20 cellular contexts compared by ENCODE assay signal in genomic region chr14:31442284-31442683, GRCh38. TPM values are rescaled to one million over a fixed set of nuclear protein-coding genes. Genes with fewer than 3 reads are reported as not detected.
A peak's percentile ranks its signal among the peaks of the same experiment; 100 is the strongest.
DNase-seq lines count a peak whose midpoint lies in the region; ATAC-seq, FAIRE-seq and TF ChIP-seq lines count a peak whose summit lies in the region.
"Had no signal": no experiment of that assay in that cellular context is flagged by ENCODE, and none has a peak within 500 bp of the region (broad histone marks: within the 10 kb centered on the region; RNA-seq: fewer than 3 reads in every experiment).

No MANE protein-coding gene starts in this region.

- no peak overlapping the region for H3K9ac ChIP-seq in IMR-90 (ENCODE audit: low read depth, low read length)

- no peak overlapping the region for H3K23ac ChIP-seq in IMR-90 (ENCODE audit: low read depth, low read length)

- dilution Hi-C loops in IMR-90 (cut with HindIII; ENCODE audit: low sequenced_read_pairs, unreplicated experiment) = no loop called here

- no peak overlapping the region for H3K14ac ChIP-seq in IMR-90 (replicated peaks; ENCODE audit: low read depth, low read length)

- intact Hi-C loops in IMR-90 (cut with micrococcal nuclease) = no loop called here
- intact Hi-C loops in gastrocnemius medialis (cut with DNase I; ENCODE audit: low total_unique reads) = no loop called here

- H3K27me3 Mint-ChIP-seq in osteocyte (ENCODE audit: unreplicated experiment) = no peaks in the 10 kb centered on the region

- TF ChIP-seq POLR2A in A549 (IDR thresholded peaks at IDR 0.05; ENCODE audit: low read length) = no peak
- TF ChIP-seq POLR2A in IMR-90 (IDR thresholded peaks at IDR 0.05; ENCODE audit: low read depth, low read length) = no peak
- no peak for TF ChIP-seq POLR2A in gastrocnemius medialis (IDR thresholded peaks at IDR 0.05)
- TF ChIP-seq POLR2A in GM12891 (IDR thresholded peaks at IDR 0.05; ENCODE audit: low read depth, low read length) = no peak

- H2AK9ac ChIP-seq in IMR-90 (replicated peaks; ENCODE audit: low read depth, low read length, poor library complexity) = no peak overlapping the region

- no peaks in the 10 kb centered on the region for H3K27me3 ChIP-seq in IMR-90 (ENCODE audit: control insufficient read depth, insufficient read depth, low read length)
- no peaks in the 10 kb centered on the region for H3K27me3 ChIP-seq in brain microvascular endothelial cell (replicated peaks)
- no peaks in the 10 kb centered on the region for H3K27me3 ChIP-seq in gastrocnemius medialis

- H3K27ac ChIP-seq in A549 = peak overlapping the region; percentile 82 to 87
- H3K27ac ChIP-seq in IMR-90 (ENCODE audit: insufficient read depth, low read length) = no peak overlapping the region; the same call in 1 of the 2 replicates
- H3K27ac ChIP-seq in brain microvascular endothelial cell = peak overlapping the region; percentile 53
- no peak overlapping the region for H3K27ac ChIP-seq in gastrocnemius medialis
- H3K27ac ChIP-seq: C4-2B had no signal

- peaks cover 40% of the 10 kb centered on the region for H3K4me1 ChIP-seq in A549
- peaks cover 2% of the 10 kb centered on the region; the same call in 1 of the 2 replicates for H3K4me1 ChIP-seq in IMR-90 (ENCODE audit: control insufficient read depth, insufficient read depth, low read length)
- H3K4me1 ChIP-seq in gastrocnemius medialis = no peaks in the 10 kb centered on the region

- in situ Hi-C loops in IMR-90 (cut with MboI; ENCODE audit: low sequenced_read_pairs) (no loop called here), brain microvascular endothelial cell (cut with HindIII; ENCODE audit: low pct_ligation_motif_present, low sequenced_read_pairs) (no loop called here), gastrocnemius medialis (cut with MboI; ENCODE audit: low sequenced_read_pairs in 4 of 4) (no loop called here)

- H2AK5ac ChIP-seq in IMR-90 (ENCODE audit: low read depth, low read length) = no peak overlapping the region

- TF ChIP-seq EP300 in A549 (IDR thresholded peaks at IDR 0.05) = no peak

- H3K56ac ChIP-seq in IMR-90 (ENCODE audit: extremely low read depth, insufficient read depth, low read length) = no peak overlapping the region

- H3K36me3 ChIP-seq in IMR-90 (ENCODE audit: control insufficient read depth, insufficient read depth, low read length) = 0 out of 2 replicates have a peak, but pooled peaks cover 2% of the 10 kb centered on the region
- H3K36me3 ChIP-seq in brain microvascular endothelial cell (replicated peaks) = no peaks in the 10 kb centered on the region
- no peaks in the 10 kb centered on the region for H3K36me3 ChIP-seq in gastrocnemius medialis

- TF ChIP-seq CTCF in A549 (IDR thresholded peaks at IDR 0.05) = no peak
- TF ChIP-seq CTCF in IMR-90 (conservative IDR thresholded peaks at IDR 0.05; ENCODE audit: low read depth, low read length) = no peak
- no peak for TF ChIP-seq CTCF in brain microvascular endothelial cell (IDR thresholded peaks at IDR 0.05; ENCODE audit: low read depth, low read length, missing control alignments)
- no peak for TF ChIP-seq CTCF in osteocyte (IDR thresholded peaks at IDR 0.05)
- TF ChIP-seq CTCF in gastrocnemius medialis (IDR thresholded peaks at IDR 0.05 in 4 of 5, conservative IDR thresholded peaks at IDR 0.05 in 1 of 5) = no peak

- FAIRE-seq in A549 (lab: Jason Lieb, UNC) (no peak), GM12891 (lab: Jason Lieb, UNC) (no peak)
- FAIRE-seq: A204.1, GM12892 had no signal

- no peak overlapping the region for H4K8ac ChIP-seq in IMR-90 (ENCODE audit: low read depth in 2 of 2, low read length in 2 of 2)

- H2BK5ac ChIP-seq in IMR-90 (ENCODE audit: low read depth, low read length, poor library complexity, severe bottlenecking) = no peak overlapping the region

- DNase-seq in A549 (ENCODE audit: low read depth in 1 of 2, low spot score in 1 of 2) (no peak), IMR-90 (no peak), brain microvascular endothelial cell (no peak), osteocyte (ENCODE audit: extremely low spot score, unreplicated experiment) (no peak), gastrocnemius medialis (no peak), NCI-H2107 (lab: John Stamatoyannopoulos, UW) (no peak), GM12891 (ENCODE audit: insufficient read length, low spot score) (no peak)
- DNase-seq: GF-D8, NCI-H187, NCI-H69 had no signal

- no peak overlapping the region for H2AFZ ChIP-seq in IMR-90 (replicated peaks; ENCODE audit: low read length, poor library complexity)

- H3K9me3 ChIP-seq in A549 (no peaks in the 10 kb centered on the region), IMR-90 (ENCODE audit: control insufficient read depth, insufficient read depth, low read length) (no peaks in the 10 kb centered on the region), gastrocnemius medialis (no peaks in the 10 kb centered on the region)

- H3K4me1 Mint-ChIP-seq in osteocyte (ENCODE audit: unreplicated experiment) = peaks cover 20% of the 10 kb centered on the region

- CTCF ChIA-PET in A549 (lab: Yijun Ruan, JAX) = interaction anchor here (1.1 kb wide), 1 partner anchor 22 kb away, joined by 4 read pairs; the partner anchor contains the start of gene HEATR5A
- CTCF ChIA-PET in IMR-90 (lab: Yijun Ruan, JAX) = interaction anchor here (0.6 to 0.8 kb wide), 3 partner anchors 16 to 511 kb away, joined by 3 to 7 read pairs (median 3); no protein-coding TSS in a partner anchor

- H3K4ac ChIP-seq in IMR-90 (ENCODE audit: low read depth, low read length) = no peak overlapping the region

- H4K20me1 ChIP-seq in IMR-90 (ENCODE audit: insufficient read depth, low read length) = no peaks in the 10 kb centered on the region

- H2BK120ac ChIP-seq in IMR-90 (ENCODE audit: low read depth, low read length) = no peak overlapping the region

- 0 out of 2 replicates have a peak overlapping the region, but pooled peaks have one; percentile 4 for H4K91ac ChIP-seq in IMR-90 (ENCODE audit: insufficient read depth, low read depth, low read length)

- ATAC-seq in A549 (peak; percentile 65; a peak in 5 of 6 replicates), IMR-90 (ENCODE audit: low read depth) (no peak), gastrocnemius medialis (no peak), GM19035 (IDR thresholded peaks at IDR 0.05; ENCODE audit: unreplicated experiment) (no peak)

- TF ChIP-seq RAD21 in A549 (conservative IDR thresholded peaks at IDR 0.05 in 1 of 2, IDR thresholded peaks at IDR 0.05 in 1 of 2) (no peak), IMR-90 (IDR thresholded peaks at IDR 0.05; ENCODE audit: low read length) (no peak)

- H4K5ac ChIP-seq in IMR-90 (ENCODE audit: low read depth, low read length) = no peak overlapping the region

- H3K27ac Mint-ChIP-seq in osteocyte (ENCODE audit: unreplicated experiment) = peak overlapping the region; percentile 93

- no peak overlapping the region for H2BK15ac ChIP-seq in IMR-90 (ENCODE audit: low read depth, low read length)

- H2BK20ac ChIP-seq in IMR-90 (ENCODE audit: low read depth, low read length) = no peak overlapping the region

- no peak overlapping the region for H3K18ac ChIP-seq in IMR-90 (ENCODE audit: low read depth, low read length)

- H3K9me1 ChIP-seq in IMR-90 (ENCODE audit: insufficient read depth, low read length) = no peaks in the 10 kb centered on the region; the same call in 1 of the 2 replicates

- peak overlapping the region; percentile 77 for H3K4me2 ChIP-seq in A549
- H3K4me2 ChIP-seq in IMR-90 (ENCODE audit: low read depth, low read length) = no peak overlapping the region

- H3K79me1 ChIP-seq in IMR-90 (ENCODE audit: low read depth in 1 of 2, low read length in 2 of 2) = peaks cover 0 to 3% of the 10 kb centered on the region in 2 experiments; a peak in 1 of 4 replicates

- peak overlapping the region; percentile 3; the same call in 1 of the 3 replicates for H3K4me3 ChIP-seq in A549
- no peak overlapping the region for H3K4me3 ChIP-seq in IMR-90 (ENCODE audit: insufficient read depth, low read depth, low read length)
- no peak overlapping the region for H3K4me3 ChIP-seq in brain microvascular endothelial cell (ENCODE audit: low read depth, low read length)
- H3K4me3 ChIP-seq in gastrocnemius medialis = no peak overlapping the region

- POLR2A ChIA-PET in A549 (lab: Yijun Ruan, JAX) = interaction anchor here (0.7 to 4.9 kb wide), 3 partner anchors 15 to 485 kb away, joined by 3 to 58 read pairs (median 27); partner anchors contain the start of genes DTD2 and HEATR5A
- POLR2A ChIA-PET in IMR-90 (lab: Charles Lee; ENCODE audit: unreplicated experiment) = no interaction called here

- H3K36me3 Mint-ChIP-seq in osteocyte (ENCODE audit: unreplicated experiment) = peaks cover 7% of the 10 kb centered on the region

- no TSS peak for BruUV-seq in IMR-90 (replicated peaks; lab: Mats Ljungman, UMichigan)

- no peaks in the 10 kb centered on the region for H3K9me3 Mint-ChIP-seq in osteocyte (ENCODE audit: unreplicated experiment)

- WGBS in A549 (ENCODE audit: missing lambda C conversion rate) = 24% methylated on average over 6 of the region's 6 CpGs
- WGBS in IMR-90 (ENCODE audit: extremely low coverage in 2 of 2, insufficient read length in 1 of 2), 2 experiments = no CpG with 5 or more reads among the region's 6 CpGs

- H3K4me3 Mint-ChIP-seq in osteocyte (ENCODE audit: unreplicated experiment) = no peak overlapping the region

RNA-seq across cellular contexts. Expression of gene DTD2, which starts 15.0 kb away (rescaled TPM):
- 26.3 and 39.5 TPM in 2 replicates for polyA plus RNA-seq in A549 (2011; rRNA removed)
- 17.5 and 23.6 TPM in 2 replicates for polyA plus RNA-seq in A549 (2012; cell fraction: cytosol; rRNA removed)
- polyA plus RNA-seq in A549 (2012; cell fraction: nucleus; rRNA removed) = 14.6 and 14.9 TPM in 2 replicates
- 24.9 to 29.6 TPM (median 28.5 TPM) in 3 replicates for polyA plus RNA-seq in A549 (2017; fragmentation: RNase III; extraction: RNeasy Plus Mini Kit Qiagen cat#74134 plus additional on column Dnase treatment)
- polyA minus RNA-seq in A549 (2011; rRNA and poly(A)+ RNA removed) = 11.7 and 11.9 TPM in 2 replicates
- 24.9 and 46.1 TPM in 2 replicates for total RNA-seq in IMR-90 (2012; rRNA removed)
- polyA plus RNA-seq in IMR-90 (2012; rRNA removed) = 13.4 and 16.9 TPM in 2 replicates
- 8.7 and 16.7 TPM in 2 replicates for polyA plus RNA-seq in IMR-90 (2012; cell fraction: cytosol; rRNA removed)
- 5.2 and 8.1 TPM in 2 replicates for polyA plus RNA-seq in IMR-90 (2012; cell fraction: nucleus; rRNA removed; ENCODE audit: low replicate concordance)
- 25.5 and 26.5 TPM in 2 replicates for total RNA-seq in osteocyte
- 1 to 10 TPM; 4.0 to 7.8 (median 4.8) TPM for total RNA-seq in gastrocnemius medialis
- 6.7 TPM for polyA plus RNA-seq in GM12891 (2012; ENCODE audit: low read depth, missing spikeins)

RNA-seq across cellular contexts. Expression of gene HEATR5A, which starts 21.9 kb away (rescaled TPM):
- 47.1 and 49.5 TPM in 2 replicates for polyA plus RNA-seq in A549 (2011; rRNA removed)
- 8.8 and 9.1 TPM in 2 replicates for polyA plus RNA-seq in A549 (2012; cell fraction: cytosol; rRNA removed)
- 7.0 and 9.4 TPM in 2 replicates for polyA plus RNA-seq in A549 (2012; cell fraction: nucleus; rRNA removed)
- polyA plus RNA-seq in A549 (2017; fragmentation: RNase III; extraction: RNeasy Plus Mini Kit Qiagen cat#74134 plus additional on column Dnase treatment) = 23.4 to 29.5 TPM (median 25.3 TPM) in 3 replicates
- polyA minus RNA-seq in A549 (2011; rRNA and poly(A)+ RNA removed) = 54.6 and 56.2 TPM in 2 replicates
- 46.4 and 48.9 TPM in 2 replicates for total RNA-seq in IMR-90 (2012; rRNA removed)
- polyA plus RNA-seq in IMR-90 (2012; rRNA removed) = 12.6 and 14.0 TPM in 2 replicates
- polyA plus RNA-seq in IMR-90 (2012; cell fraction: cytosol; rRNA removed) = 3.5 and 4.5 TPM in 2 replicates
- polyA plus RNA-seq in IMR-90 (2012; cell fraction: nucleus; rRNA removed; ENCODE audit: low replicate concordance) = 4.7 and 17.4 TPM in 2 replicates
- total RNA-seq in osteocyte = 48.3 and 56.2 TPM in 2 replicates
- total RNA-seq in gastrocnemius medialis = 10 to 100 TPM; 11.3 to 39.7 (median 19.3) TPM
- polyA plus RNA-seq in GM12891 (2012; ENCODE audit: low read depth, missing spikeins) = 3.3 TPM

RNA-seq across cellular contexts. Expression of gene GPR33, which starts 45.6 kb away (rescaled TPM):
- polyA plus RNA-seq in A549 (2011; rRNA removed) (not detected in 2 replicates), A549 (2017; fragmentation: RNase III; extraction: RNeasy Plus Mini Kit Qiagen cat#74134 plus additional on column Dnase treatment) (not detected in 3 replicates), IMR-90 (2012; rRNA removed) (not detected in 2 replicates)
- not detected in 2 replicates for polyA plus RNA-seq in A549 (2012; cell fraction: cytosol; rRNA removed)
- polyA plus RNA-seq in A549 (2012; cell fraction: nucleus; rRNA removed) = not detected in 2 replicates
- not detected in 2 replicates for polyA minus RNA-seq in A549 (2011; rRNA and poly(A)+ RNA removed)
- total RNA-seq in IMR-90 (2012; rRNA removed) (not detected in 2 replicates), osteocyte (not detected in 2 replicates), gastrocnemius medialis (not detected)
- not detected in 2 replicates for polyA plus RNA-seq in IMR-90 (2012; cell fraction: cytosol; rRNA removed)
- not detected in 2 replicates for polyA plus RNA-seq in IMR-90 (2012; cell fraction: nucleus; rRNA removed; ENCODE audit: low replicate concordance)
- polyA plus RNA-seq in GM12891 (2012; ENCODE audit: low read depth, missing spikeins) = not detected
- total RNA-seq: Daoy, H4, HT-29, LHCN-M2, RPMI7951, SK-MEL-5 had no signal

Comparison
In these comparisons a context has a peak if more than half of its experiments do, and no peak if none do; other contexts are left out.
1. ATAC-seq: peak in A549 (2 of 2); none in IMR-90 (single experiment), gastrocnemius medialis (0 of 2) and GM19035 (single experiment).
2. H3K27ac ChIP-seq: peak in A549 (2 of 2) and brain microvascular endothelial cell (single experiment); none in IMR-90 (single experiment) and gastrocnemius medialis (0 of 4).